Comparison of ENCODE assay signal across 7 cellular contexts in the genomic region with DNA sequence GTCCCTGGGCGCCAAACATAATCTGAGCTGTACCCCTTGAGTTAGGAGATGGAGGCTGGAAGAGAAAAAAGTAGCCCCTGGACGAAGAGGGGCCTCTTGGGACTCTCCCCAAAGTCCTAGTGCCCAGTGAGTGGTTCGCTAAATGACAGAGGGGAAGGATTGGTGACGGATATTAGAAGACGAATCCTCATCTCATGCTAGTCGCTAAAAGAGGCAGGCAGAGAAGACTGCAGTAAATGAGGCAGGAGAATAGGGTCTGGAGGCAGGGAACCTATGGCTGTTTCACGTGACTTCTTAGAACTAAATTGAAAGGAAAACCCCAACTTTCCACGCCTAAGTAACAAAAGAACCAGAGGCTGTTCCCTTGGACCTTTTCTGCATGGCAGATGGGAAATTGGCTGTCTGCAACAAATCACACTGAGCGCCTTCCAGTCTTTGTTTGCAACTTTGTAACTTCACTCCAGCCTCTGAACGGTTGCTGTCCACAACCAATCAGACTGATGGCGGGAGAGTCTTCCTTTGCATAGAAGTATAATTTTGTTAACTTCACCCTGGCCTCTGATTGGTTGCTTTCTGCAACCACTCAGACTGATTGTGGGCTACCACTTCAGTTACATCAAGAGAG. TPM values are rescaled to one million over a fixed set of nuclear protein-coding genes. Genes with fewer than 3 reads are reported as not detected.
A peak's percentile ranks its signal among the peaks of the same experiment; 100 is the strongest.
DNase-seq lines count a peak whose midpoint lies in the region; ATAC-seq and TF ChIP-seq lines count a peak whose summit lies in the region.

No MANE protein-coding gene starts in this region.

- TF ChIP-seq CTCF in epithelial cell of esophagus (IDR thresholded peaks at IDR 0.05; ENCODE audit: insufficient read depth, low read depth, low read length, missing control alignments): no peak

- ATAC-seq in GM21737 (IDR thresholded peaks at IDR 0.05; ENCODE audit: unreplicated experiment) (peak; percentile 5), GM21367 (IDR thresholded peaks at IDR 0.05; ENCODE audit: unreplicated experiment) (no peak), GM19452 (IDR thresholded peaks at IDR 0.05; ENCODE audit: unreplicated experiment) (no peak)

- H3K4me3 ChIP-seq in epithelial cell of esophagus (ENCODE audit: low read length) (peak overlapping the region; percentile 72), skeletal muscle cell (ENCODE audit: low read depth, low read length) (peak overlapping the region; percentile 75)

- DNase-seq in OCI-M1 (lab: John Stamatoyannopoulos, UW): peak; percentile 70
- no peak for DNase-seq in epithelial cell of esophagus (ENCODE audit: low read depth)
- no peak for DNase-seq in skeletal muscle cell (ENCODE audit: low read depth)
- DNase-seq in occipital lobe (lab: John Stamatoyannopoulos, UW): no peak

RNA-seq across cellular contexts. Expression of a gene that starts 0.7 kb away (rescaled TPM):
- total RNA-seq in occipital lobe: 28.5 TPM
